Comparison of ENCODE assay signal across 8 cellular contexts in genomic region chr7:12674861-12675260, GRCh38. TPM values are rescaled to one million over a fixed set of nuclear protein-coding genes. Genes with fewer than 3 reads are reported as not detected.
DNase-seq lines count a peak whose midpoint lies in the region; ATAC-seq and TF ChIP-seq lines count a peak whose summit lies in the region.

No MANE protein-coding gene starts in this region.

- intact Hi-C loops in CD14-positive monocyte (cut with micrococcal nuclease) (no loop called here), activated B cell treated with CpG ODN at 0.5 μM for 24 hours (cut with micrococcal nuclease) (no loop called here), left ventricle myocardium inferior (cut with micrococcal nuclease) (no loop called here), transverse colon (cut with DNase I; ENCODE audit: low total_unique reads) (no loop called here)

- no peaks in the 10 kb centered on the region for H3K79me2 ChIP-seq in Karpas-422 (ENCODE audit: low read length)

- no peaks in the 10 kb centered on the region for H4K20me1 ChIP-seq in Karpas-422 (ENCODE audit: insufficient read depth, low read depth, low read length)

- POLR2A ChIA-PET in activated B cell treated with CpG ODN at 0.5 μM for 24 hours (lab: Charles Lee), result no interaction called here

- H3K36me3 Mint-ChIP-seq in CD14-positive monocyte, result no peaks in the 10 kb centered on the region
- H3K36me3 Mint-ChIP-seq in activated B cell treated with CpG ODN at 0.5 μM for 24 hours (ENCODE audit: low read depth), result no peaks in the 10 kb centered on the region

- TF ChIP-seq EP300 in transverse colon (IDR thresholded peaks at IDR 0.05; ENCODE audit: low read depth), result no peak

- H3K9me2 ChIP-seq in Karpas-422 (replicated peaks; ENCODE audit: insufficient read depth, low read length), result no peaks in the 10 kb centered on the region

- ATAC-seq in GM18519 (IDR thresholded peaks at IDR 0.05; ENCODE audit: low FRiP score, unreplicated experiment), result peak; percentile 72
- ATAC-seq in activated B cell treated with CpG ODN at 0.5 μM for 24 hours (ENCODE audit: low read depth), result peak; percentile 57
- ATAC-seq in GM21515 (IDR thresholded peaks at IDR 0.05; ENCODE audit: unreplicated experiment), result no peak

- H3K4me3 ChIP-seq in Karpas-422 (ENCODE audit: low read length) (no peak overlapping the region), left ventricle myocardium inferior (no peak overlapping the region), transverse colon (no peak overlapping the region)

- H3K27ac Mint-ChIP-seq in CD14-positive monocyte (peak overlapping the region in 5 of 7 donors; percentile 28 to 65 (median 60)), activated B cell treated with CpG ODN at 0.5 μM for 24 hours (no peak overlapping the region)

- H3K4me2 ChIP-seq in Karpas-422 (ENCODE audit: low read depth, low read length, poor library complexity, severe bottlenecking), result no peak overlapping the region

- DNase-seq in CD14-positive monocyte (ENCODE audit: low spot score), result peak; percentile 48
- DNase-seq in Karpas-422, result peak; percentile 67
- no peak for DNase-seq in activated B cell treated with CpG ODN at 0.5 μM for 24 hours
- DNase-seq in left ventricle myocardium inferior, result no peak
- DNase-seq in transverse colon, result peak; percentile 29
- DNase-seq in NCI-H510A treated with DMSO at 0.1 percent for 48 hours (lab: John Stamatoyannopoulos, UW), result no peak

- H3K9me3 ChIP-seq in Karpas-422 (ENCODE audit: low read length) (no peaks in the 10 kb centered on the region), left ventricle myocardium inferior (replicated peaks) (peaks cover 16% of the 10 kb centered on the region), transverse colon (no peaks in the 10 kb centered on the region)

- in situ Hi-C loops in transverse colon (cut with MboI; ENCODE audit: low pct_ligation_motif_present in 1 of 4, low pct_unique_long_range_greater_than_20kb in 1 of 4, low sequenced_read_pairs in 3 of 4), result no loop called here

- peaks cover 43% of the 10 kb centered on the region for H3K4me1 Mint-ChIP-seq in CD14-positive monocyte
- peaks cover 31% of the 10 kb centered on the region for H3K4me1 Mint-ChIP-seq in activated B cell treated with CpG ODN at 0.5 μM for 24 hours

- H3K9ac ChIP-seq in Karpas-422 (ENCODE audit: low read length), result no peak overlapping the region

- peaks cover 0 to 8% (median 2%) of the 10 kb centered on the region in 7 donors for H3K9me3 Mint-ChIP-seq in CD14-positive monocyte
- H3K9me3 Mint-ChIP-seq in activated B cell treated with CpG ODN at 0.5 μM for 24 hours, result peaks cover 3% of the 10 kb centered on the region

- WGBS in transverse colon (ENCODE audit: low coverage in 1 of 2), 2 donors, result 60 to 65% methylated on average over 4 of the region's 4 CpGs

- H3K27me3 ChIP-seq in Karpas-422 (ENCODE audit: low read length) (no peaks in the 10 kb centered on the region), left ventricle myocardium inferior (ENCODE audit: low read depth) (no peaks in the 10 kb centered on the region), transverse colon (no peaks in the 10 kb centered on the region)

- H3K4me1 ChIP-seq in Karpas-422 (ENCODE audit: low read length) (peaks cover 5% of the 10 kb centered on the region; the same call in 1 of the 2 replicates), left ventricle myocardium inferior (peaks cover 8% of the 10 kb centered on the region), transverse colon (peaks cover 0 to 5% (median under 1%) of the 10 kb centered on the region in 4 donors)

- H2AFZ ChIP-seq in Karpas-422 (ENCODE audit: low read length), result no peak overlapping the region

- H3K36me3 ChIP-seq in Karpas-422 (ENCODE audit: insufficient read depth, low read length) (no peaks in the 10 kb centered on the region), left ventricle myocardium inferior (no peaks in the 10 kb centered on the region), transverse colon (no peaks in the 10 kb centered on the region)

- TF ChIP-seq POLR2A in transverse colon (IDR thresholded peaks at IDR 0.05), result no peak

- H3K4me3 Mint-ChIP-seq in CD14-positive monocyte (no peak overlapping the region), activated B cell treated with CpG ODN at 0.5 μM for 24 hours (no peak overlapping the region)

- CTCF ChIA-PET in activated B cell treated with CpG ODN at 0.5 μM for 24 hours (lab: Charles Lee), result interaction anchor here (1.2 to 1.6 kb wide), 5 partner anchors 8 to 588 kb away, joined by 4 to 5 read pairs (median 4); partner anchors contain the start of gene ARL4A

- no peaks in the 10 kb centered on the region for H3K27me3 Mint-ChIP-seq in CD14-positive monocyte (ENCODE audit: low read depth in 3 of 3)
- H3K27me3 Mint-ChIP-seq in activated B cell treated with CpG ODN at 0.5 μM for 24 hours, result no peaks in the 10 kb centered on the region

- no peak overlapping the region for H3K27ac ChIP-seq in Karpas-422 (ENCODE audit: low read length)
- H3K27ac ChIP-seq in left ventricle myocardium inferior (replicated peaks), result no peak overlapping the region
- no peak overlapping the region for H3K27ac ChIP-seq in transverse colon

- TF ChIP-seq CTCF in CD14-positive monocyte (IDR thresholded peaks at IDR 0.05), result peak; percentile 66
- TF ChIP-seq CTCF in activated B cell treated with CpG ODN at 0.5 μM for 24 hours (IDR thresholded peaks at IDR 0.05), result no peak
- TF ChIP-seq CTCF in left ventricle myocardium inferior (IDR thresholded peaks at IDR 0.05; ENCODE audit: borderline replicate concordance), result peak; percentile 51
- peak; percentile 24 to 46 (median 37) for TF ChIP-seq CTCF in transverse colon (IDR thresholded peaks at IDR 0.05)

RNA-seq across cellular contexts. Expression of gene ARL4A, which starts 12.6 kb away (rescaled TPM):
- 100 to 1,000 TPM in 1 of 2 donors, 10 to 100 TPM in 1; 69.3 to 125 TPM for polyA plus RNA-seq in CD14-positive monocyte
- total RNA-seq in Karpas-422 (2014; rRNA removed; shearing (Covaris generic); ENCODE audit: low replicate concordance), result not detected in 2 replicates
- total RNA-seq in activated B cell treated with CpG ODN at 0.5 μM for 24 hours, result 11.9 TPM in 2 replicates
- total RNA-seq in left ventricle myocardium inferior, result 11.5 TPM
- 100 to 1,000 TPM in 1 of 4 donors, 10 to 100 TPM in 3; 10.5 to 135 (median 74.9) TPM for total RNA-seq in transverse colon

Comparison
In these comparisons a context has a peak if more than half of its experiments do, and no peak if none do; other contexts are left out.
1. DNase-seq: peak in CD14-positive monocyte (single experiment), Karpas-422 (single experiment) and transverse colon (single experiment); none in activated B cell treated with CpG ODN at 0.5 μM for 24 hours (single experiment), left ventricle myocardium inferior (single experiment) and NCI-H510A treated with DMSO at 0.1 percent for 48 hours (single experiment).
2. RNA of gene ARL4A, which starts 12.6 kb away (total RNA-seq): 10.5 to 135 TPM in transverse colon, 11.9 TPM in activated B cell treated with CpG ODN at 0.5 μM for 24 hours and 11.5 TPM in left ventricle myocardium inferior (single experiment); not detected in Karpas-422; every median in the first group is over 10 times any median in the second.